In the genomic region with DNA sequence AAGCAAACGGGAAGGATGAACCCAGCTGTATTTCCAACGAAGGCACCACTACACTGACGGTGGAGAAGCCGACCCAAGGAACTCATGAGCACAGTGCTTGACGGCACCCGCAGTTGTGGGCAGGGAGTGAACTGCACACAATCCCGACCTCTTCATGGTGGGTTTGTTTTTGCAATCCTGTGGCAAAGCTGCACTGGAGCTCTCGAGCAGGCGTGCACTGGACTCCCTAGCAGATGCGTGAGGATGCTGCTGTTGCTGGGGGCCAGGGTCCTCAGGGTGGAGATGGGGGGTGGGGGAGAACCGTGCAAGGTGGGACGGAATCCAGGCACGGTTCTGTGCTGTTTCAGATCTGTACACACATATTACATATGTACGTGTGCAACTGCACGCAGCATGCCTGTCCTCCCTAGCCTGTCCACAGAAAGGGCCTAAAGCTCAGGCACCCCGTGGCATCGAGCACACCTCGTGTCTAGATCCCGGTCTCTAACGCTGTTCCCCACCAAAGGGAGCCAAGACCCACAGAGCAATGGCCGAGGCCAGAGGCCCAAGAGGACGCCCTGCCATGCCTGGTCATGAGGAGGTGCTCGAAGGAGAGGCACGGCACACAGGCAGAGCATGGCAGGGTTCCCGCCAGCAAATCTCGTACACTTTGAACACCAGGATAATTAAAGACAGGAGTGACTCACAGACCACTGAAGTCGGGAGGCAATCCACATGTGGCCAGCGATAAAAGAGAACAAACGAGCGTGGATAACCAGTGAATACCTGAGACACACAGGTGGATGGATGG, we compare ENCODE assay signal across 28 cellular contexts. TPM values are rescaled to one million over a fixed set of nuclear protein-coding genes. Genes with fewer than 3 reads are reported as not detected.
A peak's percentile ranks its signal among the peaks of the same experiment; 100 is the strongest.
DNase-seq lines count a peak whose midpoint lies in the region; ATAC-seq, FAIRE-seq and TF ChIP-seq lines count a peak whose summit lies in the region.
"Had no signal": no experiment of that assay in that cellular context is flagged by ENCODE, and none has a peak within 500 bp of the region (broad histone marks: within the 10 kb centered on the region; RNA-seq: fewer than 3 reads in every experiment).

No MANE protein-coding gene starts in this region.

- POLR2A ChIA-PET in activated naive CD8-positive, alpha-beta T cell treated with anti-CD3 and anti-CD28 coated beads, Interleukin-2, amount 10 ng/mL, durations not matched to agents 7 days and 5 days (lab: Charles Lee): no interaction called here

- H3K36me3 Mint-ChIP-seq in activated naive CD8-positive, alpha-beta T cell treated with anti-CD3 and anti-CD28 coated beads, Interleukin-2, amount 10 ng/mL, durations not matched to agents 7 days and 5 days: peaks cover 50% of the 10 kb centered on the region
- peaks cover 30% of the 10 kb centered on the region for H3K36me3 Mint-ChIP-seq in activated naive CD8-positive, alpha-beta T cell treated with anti-CD3 and anti-CD28 coated beads for 36 hours
- H3K36me3 Mint-ChIP-seq in T-helper 17 cell (ENCODE audit: low read depth): peaks cover 2% of the 10 kb centered on the region
- peaks cover 33% of the 10 kb centered on the region for H3K36me3 Mint-ChIP-seq in activated naive CD4-positive, alpha-beta T cell treated with anti-CD3 and anti-CD28 coated beads for 36 hours (ENCODE audit: low read depth)

- H3K9ac ChIP-seq in kidney (ENCODE audit: low read length in 2 of 2) (no peak overlapping the region), MM.1S (ENCODE audit: low read length) (no peak overlapping the region)

- no peaks in the 10 kb centered on the region for H3K9me2 ChIP-seq in MM.1S (replicated peaks; ENCODE audit: insufficient read depth, low read length)

- H3K4me3 ChIP-seq in kidney (ENCODE audit: low read length in 2 of 2) (no peak overlapping the region), MM.1S (ENCODE audit: low read length) (no peak overlapping the region)
- H3K4me3 ChIP-seq: breast epithelium, coronary artery, HAP-1, MG63, right lobe of liver, thoracic aorta had no signal

- no peaks in the 10 kb centered on the region for H3K79me2 ChIP-seq in MM.1S (ENCODE audit: low read length)

- H3K4me1 Mint-ChIP-seq in activated naive CD8-positive, alpha-beta T cell treated with anti-CD3 and anti-CD28 coated beads, Interleukin-2, amount 10 ng/mL, durations not matched to agents 7 days and 5 days: peaks cover 3% of the 10 kb centered on the region
- peaks cover 4% of the 10 kb centered on the region for H3K4me1 Mint-ChIP-seq in activated naive CD8-positive, alpha-beta T cell treated with anti-CD3 and anti-CD28 coated beads for 36 hours
- H3K4me1 Mint-ChIP-seq in T-helper 17 cell: peaks cover 7% of the 10 kb centered on the region
- no peaks in the 10 kb centered on the region for H3K4me1 Mint-ChIP-seq in activated naive CD4-positive, alpha-beta T cell treated with anti-CD3 and anti-CD28 coated beads for 36 hours (ENCODE audit: low read depth)
- H3K4me1 Mint-ChIP-seq: stimulated activated memory B cell treated with anti-CD40 and anti-IgM and Interleukin-4, amounts not matched to agents 10 μg/mL and 1 μg/mL and 100 μg/mL, for 72 hours had no signal

- peaks cover 4% of the 10 kb centered on the region for H3K9me3 Mint-ChIP-seq in activated naive CD8-positive, alpha-beta T cell treated with anti-CD3 and anti-CD28 coated beads, Interleukin-2, amount 10 ng/mL, durations not matched to agents 7 days and 5 days
- peaks cover 3% of the 10 kb centered on the region for H3K9me3 Mint-ChIP-seq in activated naive CD8-positive, alpha-beta T cell treated with anti-CD3 and anti-CD28 coated beads for 36 hours
- H3K9me3 Mint-ChIP-seq in activated naive CD4-positive, alpha-beta T cell treated with anti-CD3 and anti-CD28 coated beads for 36 hours: no peaks in the 10 kb centered on the region
- H3K9me3 Mint-ChIP-seq: activated T-cell treated with anti-CD3 and anti-CD28 coated beads, Interleukin-2, amount 50 U/mL, for 4 hours had no signal

- no peak for ATAC-seq in activated naive CD8-positive, alpha-beta T cell treated with anti-CD3 and anti-CD28 coated beads, Interleukin-2, amount 10 ng/mL, durations not matched to agents 7 days and 5 days (ENCODE audit: low read depth)
- no peak for ATAC-seq in T-helper 17 cell
- ATAC-seq: activated T-cell treated with anti-CD3 and anti-CD28 coated beads, Interleukin-2, amount 50 U/mL, for 4 hours; foreskin keratinocyte; stimulated activated memory B cell treated with anti-CD40 and anti-IgM and Interleukin-4, amounts not matched to agents 10 μg/mL and 1 μg/mL and 100 μg/mL, for 72 hours had no signal

- no peaks in the 10 kb centered on the region for H3K27me3 ChIP-seq in MM.1S (replicated peaks; ENCODE audit: insufficient read depth, low read length)
- H3K27me3 ChIP-seq: breast epithelium, foreskin keratinocyte, MG63, right lobe of liver had no signal

- H3F3A ChIP-seq in MM.1S (ENCODE audit: insufficient read depth, low read length): no peaks in the 10 kb centered on the region

- no peaks in the 10 kb centered on the region for H3K27me3 Mint-ChIP-seq in activated naive CD8-positive, alpha-beta T cell treated with anti-CD3 and anti-CD28 coated beads, Interleukin-2, amount 10 ng/mL, durations not matched to agents 7 days and 5 days
- no peaks in the 10 kb centered on the region for H3K27me3 Mint-ChIP-seq in activated naive CD8-positive, alpha-beta T cell treated with anti-CD3 and anti-CD28 coated beads for 36 hours
- no peaks in the 10 kb centered on the region for H3K27me3 Mint-ChIP-seq in T-helper 17 cell
- H3K27me3 Mint-ChIP-seq in activated naive CD4-positive, alpha-beta T cell treated with anti-CD3 and anti-CD28 coated beads for 36 hours (ENCODE audit: low read depth): no peaks in the 10 kb centered on the region
- H3K27me3 Mint-ChIP-seq: stimulated activated memory B cell treated with anti-CD40 and anti-IgM and Interleukin-4, amounts not matched to agents 10 μg/mL and 1 μg/mL and 100 μg/mL, for 72 hours had no signal

- H2AFZ ChIP-seq in MM.1S (ENCODE audit: low read length): no peak overlapping the region

- H3K36me3 ChIP-seq in kidney (ENCODE audit: control insufficient read depth in 1 of 2, insufficient read depth in 2 of 2, low read length in 2 of 2): peaks cover 24 to 29% of the 10 kb centered on the region in 2 donors
- H3K36me3 ChIP-seq in MM.1S (replicated peaks; ENCODE audit: insufficient read depth, low read length): no peaks in the 10 kb centered on the region

- intact Hi-C loops in kidney (cut with DNase I): no loop called here
- intact Hi-C loops in activated naive CD4-positive, alpha-beta T cell treated with anti-CD3 and anti-CD28 coated beads for 36 hours (cut with micrococcal nuclease): no loop called here

- H3K4me3 Mint-ChIP-seq in activated naive CD8-positive, alpha-beta T cell treated with anti-CD3 and anti-CD28 coated beads, Interleukin-2, amount 10 ng/mL, durations not matched to agents 7 days and 5 days: no peak overlapping the region
- H3K4me3 Mint-ChIP-seq in activated naive CD8-positive, alpha-beta T cell treated with anti-CD3 and anti-CD28 coated beads for 36 hours: no peak overlapping the region
- peak overlapping the region; percentile 60 for H3K4me3 Mint-ChIP-seq in T-helper 17 cell
- no peak overlapping the region for H3K4me3 Mint-ChIP-seq in activated naive CD4-positive, alpha-beta T cell treated with anti-CD3 and anti-CD28 coated beads for 36 hours
- H3K4me3 Mint-ChIP-seq: activated T-cell treated with anti-CD3 and anti-CD28 coated beads, Interleukin-2, amount 50 U/mL, for 4 hours; stimulated activated memory B cell treated with anti-CD40 and anti-IgM and Interleukin-4, amounts not matched to agents 10 μg/mL and 1 μg/mL and 100 μg/mL, for 72 hours; T-helper 2 cell treated with Interferon-gamma antibody and Interleukin-4, amounts not matched to agents 5 μg/mL and 100 μg/mL, for 36 hours had no signal

- no peaks in the 10 kb centered on the region for H4K20me1 ChIP-seq in MM.1S (ENCODE audit: insufficient read depth, low read length)

- no peak overlapping the region for H3K4me2 ChIP-seq in MM.1S (ENCODE audit: low read depth, low read length)

- no peak for TF ChIP-seq CTCF in kidney (IDR thresholded peaks at IDR 0.05; ENCODE audit: borderline replicate concordance, extremely low read depth, insufficient read depth)
- no peak for TF ChIP-seq CTCF in MM.1S (IDR thresholded peaks at IDR 0.05; ENCODE audit: low read length)

- H3K27ac ChIP-seq in kidney (ENCODE audit: low read depth in 2 of 2, low read length in 2 of 2) (no peak overlapping the region), MM.1S (ENCODE audit: low read length) (no peak overlapping the region)
- H3K27ac ChIP-seq: breast epithelium, coronary artery, foreskin keratinocyte, right lobe of liver, thoracic aorta had no signal

- H3K4me1 ChIP-seq in kidney (ENCODE audit: control insufficient read depth in 1 of 2, insufficient read depth in 1 of 2, low read depth in 1 of 2, low read length in 2 of 2) (peaks cover 0 to 3% of the 10 kb centered on the region in 2 donors), MM.1S (ENCODE audit: low read length) (no peaks in the 10 kb centered on the region)
- H3K4me1 ChIP-seq: breast epithelium, foreskin keratinocyte, HAP-1, right lobe of liver had no signal

- H3K9me3 ChIP-seq in T-helper 17 cell (ENCODE audit: control insufficient read depth, low read length, poor library complexity, severe bottlenecking) (no peaks in the 10 kb centered on the region), kidney (ENCODE audit: control insufficient read depth in 1 of 2, low read length in 2 of 2) (no peaks in the 10 kb centered on the region), MM.1S (replicated peaks; ENCODE audit: insufficient read depth, low read length) (no peaks in the 10 kb centered on the region)
- H3K9me3 ChIP-seq: breast epithelium, HAP-1, MG63, right lobe of liver, thoracic aorta had no signal

- CTCF ChIA-PET in activated naive CD4-positive, alpha-beta T cell treated with anti-CD3 and anti-CD28 coated beads for 36 hours (lab: Charles Lee): no interaction called here

- peak overlapping the region; percentile 50 for H3K27ac Mint-ChIP-seq in activated naive CD8-positive, alpha-beta T cell treated with anti-CD3 and anti-CD28 coated beads, Interleukin-2, amount 10 ng/mL, durations not matched to agents 7 days and 5 days
- H3K27ac Mint-ChIP-seq in activated naive CD8-positive, alpha-beta T cell treated with anti-CD3 and anti-CD28 coated beads for 36 hours: no peak overlapping the region
- H3K27ac Mint-ChIP-seq in T-helper 17 cell: no peak overlapping the region
- H3K27ac Mint-ChIP-seq in activated naive CD4-positive, alpha-beta T cell treated with anti-CD3 and anti-CD28 coated beads for 36 hours: no peak overlapping the region
- H3K27ac Mint-ChIP-seq: stimulated activated memory B cell treated with anti-CD40 and anti-IgM and Interleukin-4, amounts not matched to agents 10 μg/mL and 1 μg/mL and 100 μg/mL, for 72 hours; T-helper 2 cell treated with Interferon-gamma antibody and Interleukin-4, amounts not matched to agents 5 μg/mL and 100 μg/mL, for 36 hours had no signal

- peak; percentile 23 for DNase-seq in activated naive CD8-positive, alpha-beta T cell treated with anti-CD3 and anti-CD28 coated beads, Interleukin-2, amount 10 ng/mL, durations not matched to agents 7 days and 5 days
- DNase-seq in activated naive CD8-positive, alpha-beta T cell treated with anti-CD3 and anti-CD28 coated beads for 36 hours: no peak
- DNase-seq in T-helper 17 cell: no peak
- peak; percentile 48 for DNase-seq in kidney
- DNase-seq in urothelium cell line (ENCODE audit: low spot score): no peak
- no peak for DNase-seq in activated naive CD4-positive, alpha-beta T cell treated with anti-CD3 and anti-CD28 coated beads for 36 hours
- no peak for DNase-seq in stimulated activated naive CD4-positive, alpha-beta T cell treated with Interleukin-2 at 50 U/mL for 16 hours (lab: John Stamatoyannopoulos, UW)
- DNase-seq in MM.1S: no peak
- DNase-seq: activated CD4-positive, alpha-beta T cell treated with anti-CD3 and anti-CD28 coated beads for 48 hours; activated naive CD4-positive, alpha-beta T cell; activated T-cell treated with anti-CD3 and anti-CD28 coated beads, Interleukin-2, amount 50 U/mL, for 4 hours; amniotic stem cell; effector memory CD4-positive, alpha-beta T cell; foreskin keratinocyte; KG1; MG63; NCI-H2107; NCI-H446; NCI-H774; right lobe of liver; RPMI8226; stimulated activated CD4-positive, alpha-beta T cell treated with anti-CD3 and anti-CD28 coated beads, Interleukin-4, amount 100 ng/mL, for 4 hours had no signal

- FAIRE-seq in kidney (lab: Jason Lieb, UNC) (no peak), urothelium cell line (lab: Jason Lieb, UNC) (peak; percentile 73)

RNA-seq across cellular contexts. Expression of gene ALG12, which starts 17.6 kb away (rescaled TPM):
- 10 to 100 TPM; 18.0 to 20.2 TPM for total RNA-seq in activated naive CD8-positive, alpha-beta T cell treated with anti-CD3 and anti-CD28 coated beads, Interleukin-2, amount 10 ng/mL, durations not matched to agents 7 days and 5 days
- 10 to 100 TPM; 14.5 to 15.2 TPM for total RNA-seq in activated naive CD8-positive, alpha-beta T cell treated with anti-CD3 and anti-CD28 coated beads for 36 hours
- total RNA-seq in T-helper 17 cell (10 to 100 TPM; 13.7 to 15.4 TPM), kidney (28.4 TPM)
- polyA plus RNA-seq in kidney (ENCODE audit: insufficient read depth, low read depth, low replicate concordance): 27.2 TPM
- total RNA-seq in activated naive CD4-positive, alpha-beta T cell treated with anti-CD3 and anti-CD28 coated beads for 36 hours: 1 to 10 TPM; 7.4 to 9.6 TPM

RNA-seq across cellular contexts. Expression of gene CRELD2, which starts 17.8 kb away (rescaled TPM):
- 10 to 100 TPM; 40.3 to 41.0 TPM for total RNA-seq in activated naive CD8-positive, alpha-beta T cell treated with anti-CD3 and anti-CD28 coated beads, Interleukin-2, amount 10 ng/mL, durations not matched to agents 7 days and 5 days
- 10 to 100 TPM; 32.6 to 34.8 TPM for total RNA-seq in activated naive CD8-positive, alpha-beta T cell treated with anti-CD3 and anti-CD28 coated beads for 36 hours
- 10 to 100 TPM; 28.1 to 36.7 TPM for total RNA-seq in T-helper 17 cell
- 54.0 TPM for total RNA-seq in kidney
- 37.3 TPM for polyA plus RNA-seq in kidney (ENCODE audit: insufficient read depth, low read depth, low replicate concordance)
- total RNA-seq in activated naive CD4-positive, alpha-beta T cell treated with anti-CD3 and anti-CD28 coated beads for 36 hours: 10 to 100 TPM; 15.3 to 16.2 TPM

RNA-seq across cellular contexts. Expression of gene ZBED4, which starts 47.0 kb away (rescaled TPM):
- 10 to 100 TPM; 21.0 to 21.5 TPM for total RNA-seq in activated naive CD8-positive, alpha-beta T cell treated with anti-CD3 and anti-CD28 coated beads, Interleukin-2, amount 10 ng/mL, durations not matched to agents 7 days and 5 days
- 10 to 100 TPM; 20.6 to 20.7 TPM for total RNA-seq in activated naive CD8-positive, alpha-beta T cell treated with anti-CD3 and anti-CD28 coated beads for 36 hours
- total RNA-seq in T-helper 17 cell: 10 to 100 TPM; 15.4 to 20.4 TPM
- 12.9 TPM for total RNA-seq in kidney
- polyA plus RNA-seq in kidney (ENCODE audit: insufficient read depth, low read depth, low replicate concordance): 2.1 TPM
- 10 to 100 TPM; 13.0 to 13.1 TPM for total RNA-seq in activated naive CD4-positive, alpha-beta T cell treated with anti-CD3 and anti-CD28 coated beads for 36 hours

RNA-seq across cellular contexts. Expression of gene PIM3, which starts 59.9 kb away (rescaled TPM):
- total RNA-seq in activated naive CD8-positive, alpha-beta T cell treated with anti-CD3 and anti-CD28 coated beads, Interleukin-2, amount 10 ng/mL, durations not matched to agents 7 days and 5 days: 10 to 100 TPM; 44.3 to 48.5 TPM
- total RNA-seq in activated naive CD8-positive, alpha-beta T cell treated with anti-CD3 and anti-CD28 coated beads for 36 hours: 100 to 1,000 TPM; 134 to 137 TPM
- total RNA-seq in T-helper 17 cell (100 to 1,000 TPM; 227 to 241 TPM), kidney (107 TPM)
- 96.5 TPM for polyA plus RNA-seq in kidney (ENCODE audit: insufficient read depth, low read depth, low replicate concordance)
- 100 to 1,000 TPM; 202 to 210 TPM for total RNA-seq in activated naive CD4-positive, alpha-beta T cell treated with anti-CD3 and anti-CD28 coated beads for 36 hours

Comparison
In these comparisons a context has a peak if more than half of its experiments do, and no peak if none do; other contexts are left out.
1. DNase-seq: peak in activated naive CD8-positive, alpha-beta T cell treated with anti-CD3 and anti-CD28 coated beads, Interleukin-2, amount 10 ng/mL, durations not matched to agents 7 days and 5 days (single experiment) and kidney (single experiment); none in activated naive CD8-positive, alpha-beta T cell treated with anti-CD3 and anti-CD28 coated beads for 36 hours (single experiment), T-helper 17 cell (0 of 3), urothelium cell line (single experiment), activated naive CD4-positive, alpha-beta T cell treated with anti-CD3 and anti-CD28 coated beads for 36 hours (single experiment), stimulated activated naive CD4-positive, alpha-beta T cell treated with Interleukin-2 at 50 U/mL for 16 hours (single experiment) and MM.1S (single experiment).